In genomic region chr5:178477224-178478201, GRCh38 we compare ENCODE assay signal across 1 cellular context.
TF ChIP-seq lines count a peak whose summit lies in the region.

No MANE protein-coding gene starts in this region.

TF ChIP-seq in K562, 482 proteins besides CTCF, POLR2A, EP300 and RAD21 (continued from another document):
- no peak for TF ChIP-seq PBX2 (CRISPR knock-in tag; IDR thresholded peaks at IDR 0.05; ENCODE audit: low read depth)
- peak; percentile 23; the same call in 1 of the 2 replicates for TF ChIP-seq PBX2 (tag; conservative IDR thresholded peaks at IDR 0.05; ENCODE audit: low read depth)
- peak; percentile 39; the same call in 1 of the 2 replicates for TF ChIP-seq C11orf30 (IDR thresholded peaks at IDR 0.05; ENCODE audit: low read depth)
- peak; percentile 46; the same call in 1 of the 2 replicates for TF ChIP-seq MAFG (tag; conservative IDR thresholded peaks at IDR 0.05)
- peak in 1 of 2 experiments; percentile 27; a peak in 1 of 4 replicates for TF ChIP-seq KDM1A (IDR thresholded peaks at IDR 0.05)
- TF ChIP-seq RBM25 (IDR thresholded peaks at IDR 0.05; ENCODE audit: low read depth, low read length, severe bottlenecking), result peak; percentile 45
- TF ChIP-seq BCOR (IDR thresholded peaks at IDR 0.05), result peak; percentile 77
- 0 out of 2 replicates have a peak, but pooled peaks have one; percentile 8 for TF ChIP-seq MAFK (IDR thresholded peaks at IDR 0.05; ENCODE audit: low read length)
